In genomic region chr6:13830803-13831202, GRCh38 we compare ENCODE assay signal across 1 cellular context.
TF ChIP-seq lines count a peak whose summit lies in the region.

No MANE protein-coding gene starts in this region.

TF ChIP-seq in GM12878, 131 proteins besides CTCF, POLR2A, EP300 and RAD21 (continued from another document):
- TF ChIP-seq, protein P1, sequence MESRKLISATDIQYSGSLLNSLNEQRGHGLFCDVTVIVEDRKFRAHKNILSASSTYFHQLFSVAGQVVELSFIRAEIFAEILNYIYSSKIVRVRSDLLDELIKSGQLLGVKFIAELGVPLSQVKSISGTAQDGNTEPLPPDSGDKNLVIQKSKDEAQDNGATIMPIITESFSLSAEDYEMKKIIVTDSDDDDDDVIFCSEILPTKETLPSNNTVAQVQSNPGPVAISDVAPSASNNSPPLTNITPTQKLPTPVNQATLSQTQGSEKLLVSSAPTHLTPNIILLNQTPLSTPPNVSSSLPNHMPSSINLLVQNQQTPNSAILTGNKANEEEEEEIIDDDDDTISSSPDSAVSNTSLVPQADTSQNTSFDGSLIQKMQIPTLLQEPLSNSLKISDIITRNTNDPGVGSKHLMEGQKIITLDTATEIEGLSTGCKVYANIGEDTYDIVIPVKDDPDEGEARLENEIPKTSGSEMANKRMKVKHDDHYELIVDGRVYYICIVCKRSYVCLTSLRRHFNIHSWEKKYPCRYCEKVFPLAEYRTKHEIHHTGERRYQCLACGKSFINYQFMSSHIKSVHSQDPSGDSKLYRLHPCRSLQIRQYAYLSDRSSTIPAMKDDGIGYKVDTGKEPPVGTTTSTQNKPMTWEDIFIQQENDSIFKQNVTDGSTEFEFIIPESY (IDR thresholded peaks at IDR 0.05): no peak
- TF ChIP-seq ESRRA (IDR thresholded peaks at IDR 0.05; ENCODE audit: low read length) (no peak), TCF7 (IDR thresholded peaks at IDR 0.05; ENCODE audit: borderline replicate concordance) (0 out of 2 replicates have a peak, but pooled peaks have one; percentile 38), ATF3 (IDR thresholded peaks at IDR 0.05; ENCODE audit: borderline replicate concordance, extremely low read depth, low read depth, low read length) (no peak)
